ENCODE assay signal across 30 cellular contexts in the genomic region with DNA sequence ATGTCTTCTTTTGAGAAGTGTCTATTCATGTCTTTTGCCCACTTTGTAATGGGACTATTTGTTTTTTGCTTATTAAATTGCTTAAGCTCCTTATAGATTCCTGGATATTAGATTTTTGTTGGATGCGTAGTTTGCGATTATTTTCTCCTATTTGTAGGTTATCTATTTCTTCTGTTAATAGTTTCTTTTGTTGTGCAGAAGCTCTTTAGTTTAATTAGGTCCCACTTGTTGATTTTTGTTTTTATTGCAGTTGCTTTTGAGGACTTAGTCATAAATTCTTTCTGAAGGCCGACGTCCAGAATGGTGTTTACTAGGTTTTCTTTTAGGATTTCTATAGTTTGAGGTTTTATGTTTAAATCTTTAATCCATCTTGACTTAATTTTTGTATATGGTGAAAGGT.
"Had no signal": no experiment of that assay in that cellular context is flagged by ENCODE, and none has a peak within 500 bp of the region (broad histone marks: within the 10 kb centered on the region; RNA-seq: fewer than 3 reads in every experiment).

No MANE protein-coding gene starts in this region.

- H3K9me3 Mint-ChIP-seq: activated B cell treated with CpG ODN at 0.5 μM for 24 hours; activated CD8-positive, alpha-beta T cell treated with anti-CD3 and anti-CD28 coated beads for 36 hours; activated naive CD4-positive, alpha-beta T cell treated with anti-CD3 and anti-CD28 coated beads, Interleukin-2, amount 10 ng/mL, durations not matched to agents 7 days and 5 days; activated naive CD4-positive, alpha-beta T cell treated with anti-CD3 and anti-CD28 coated beads, Interleukin-2, amount 50 U/mL, for 72 hours; activated naive CD8-positive, alpha-beta T cell treated with anti-CD3 and anti-CD28 coated beads, Interleukin-2, amount 10 ng/mL, durations not matched to agents 7 days and 5 days; activated T-helper 1 cell treated with anti-CD3 and anti-CD28 coated beads, Interleukin-12 subunit alpha, Interleukin-12 subunit beta, Interleukin-2, Interleukin-4 antibody, amounts not matched to agents 30 ng/mL and 10 ng/mL and 1 ng/mL, durations not matched to agents 14 hours and 24 hours and 36 hours; T-cell; T-helper 1 cell treated with Interleukin-12 subunit alpha and Interleukin-12 subunit beta and Interleukin-4 antibody, amounts not matched to agents 30 μg/mL and 1 μg/mL, for 36 hours; T-helper 2 cell treated with Interferon-gamma antibody and Interleukin-4, amounts not matched to agents 5 μg/mL and 100 μg/mL, for 36 hours had no signal

- H3K36me3 Mint-ChIP-seq: activated naive CD4-positive, alpha-beta T cell treated with anti-CD3 and anti-CD28 coated beads, Interleukin-2, amount 10 ng/mL, durations not matched to agents 7 days and 5 days; activated naive CD4-positive, alpha-beta T cell treated with anti-CD3 and anti-CD28 coated beads, Interleukin-2, amount 50 U/mL, for 72 hours had no signal

- H3K27me3 Mint-ChIP-seq: activated B cell treated with CpG ODN at 0.5 μM for 24 hours; activated CD8-positive, alpha-beta T cell treated with anti-CD3 and anti-CD28 coated beads for 36 hours; activated naive CD4-positive, alpha-beta T cell treated with anti-CD3 and anti-CD28 coated beads, Interleukin-2, amount 10 ng/mL, durations not matched to agents 7 days and 5 days; activated naive CD8-positive, alpha-beta T cell treated with anti-CD3 and anti-CD28 coated beads, Interleukin-2, amount 10 ng/mL, durations not matched to agents 7 days and 5 days; brain; T-cell had no signal

- H3K4me1 ChIP-seq: ascending aorta, breast epithelium, colonic mucosa, esophagus squamous epithelium had no signal

- H3K4me3 ChIP-seq: ascending aorta, breast epithelium, cardiac muscle cell, colonic mucosa, esophagus squamous epithelium had no signal

- H3K27ac Mint-ChIP-seq: activated B cell treated with CpG ODN at 0.5 μM for 24 hours; activated CD8-positive, alpha-beta T cell treated with anti-CD3 and anti-CD28 coated beads for 36 hours; activated naive CD4-positive, alpha-beta T cell treated with anti-CD3 and anti-CD28 coated beads, Interleukin-2, amount 10 ng/mL, durations not matched to agents 7 days and 5 days; activated naive CD4-positive, alpha-beta T cell treated with anti-CD3 and anti-CD28 coated beads, Interleukin-2, amount 50 U/mL, for 72 hours; activated T-helper 1 cell treated with anti-CD3 and anti-CD28 coated beads, Interleukin-12 subunit alpha, Interleukin-12 subunit beta, Interleukin-2, Interleukin-4 antibody, amounts not matched to agents 30 ng/mL and 10 ng/mL and 1 ng/mL, durations not matched to agents 14 hours and 24 hours and 36 hours; brain; T-cell; T-helper 1 cell treated with Interleukin-12 subunit alpha and Interleukin-12 subunit beta and Interleukin-4 antibody, amounts not matched to agents 30 μg/mL and 1 μg/mL, for 36 hours; T-helper 2 cell treated with Interferon-gamma antibody and Interleukin-4, amounts not matched to agents 5 μg/mL and 100 μg/mL, for 36 hours had no signal

- H3K36me3 ChIP-seq: ascending aorta, breast epithelium, cardiac muscle cell, colonic mucosa, esophagus squamous epithelium, WERI-Rb-1 had no signal

- DNase-seq: activated B cell treated with CpG ODN at 0.5 μM for 24 hours; activated CD4-positive, alpha-beta T cell treated with anti-CD3 and anti-CD28 coated beads for 48 hours; activated CD4-positive, alpha-beta T cell treated with anti-CD3 and anti-CD28 coated beads, Interleukin-2, amount 50 U/mL, for 1 hour; activated CD4-positive, alpha-beta T cell treated with anti-CD3 and anti-CD28 coated beads, Interleukin-2, amount 50 U/mL, for 48 hours; activated CD8-positive, alpha-beta memory T cell treated with anti-CD3 and anti-CD28 coated beads for 24 hours; activated CD8-positive, alpha-beta T cell treated with anti-CD3 and anti-CD28 coated beads for 36 hours; activated gamma-delta T cell; activated naive CD4-positive, alpha-beta T cell; activated naive CD4-positive, alpha-beta T cell treated with anti-CD3 and anti-CD28 coated beads, Interleukin-2, amount 10 ng/mL, durations not matched to agents 7 days and 5 days; activated naive CD8-positive, alpha-beta T cell treated with anti-CD3 and anti-CD28 coated beads, Interleukin-2, amount 10 ng/mL, durations not matched to agents 7 days and 5 days; activated T-cell treated with anti-CD3 and anti-CD28 coated beads, Interleukin-2, amount 50 U/mL, for 1 hour; activated T-cell treated with anti-CD3 and anti-CD28 coated beads, Interleukin-2, amount 50 U/mL, for 48 hours; cerebellar nuclear complex; colonic mucosa; effector CD8-positive, alpha-beta T cell; esophagus squamous epithelium; foreskin fibroblast; head of caudate nucleus; T-cell; T1000; WERI-Rb-1 had no signal

- H3K4me3 Mint-ChIP-seq: activated B cell treated with CpG ODN at 0.5 μM for 24 hours; activated CD8-positive, alpha-beta T cell treated with anti-CD3 and anti-CD28 coated beads for 36 hours; activated naive CD4-positive, alpha-beta T cell treated with anti-CD3 and anti-CD28 coated beads, Interleukin-2, amount 10 ng/mL, durations not matched to agents 7 days and 5 days; activated naive CD8-positive, alpha-beta T cell treated with anti-CD3 and anti-CD28 coated beads, Interleukin-2, amount 10 ng/mL, durations not matched to agents 7 days and 5 days; activated T-helper 1 cell treated with anti-CD3 and anti-CD28 coated beads, Interleukin-12 subunit alpha, Interleukin-12 subunit beta, Interleukin-2, Interleukin-4 antibody, amounts not matched to agents 30 ng/mL and 10 ng/mL and 1 ng/mL, durations not matched to agents 14 hours and 24 hours and 36 hours; brain; T-cell; T-helper 1 cell treated with Interleukin-12 subunit alpha and Interleukin-12 subunit beta and Interleukin-4 antibody, amounts not matched to agents 30 μg/mL and 1 μg/mL, for 36 hours; T-helper 2 cell treated with Interferon-gamma antibody and Interleukin-4, amounts not matched to agents 5 μg/mL and 100 μg/mL, for 36 hours had no signal

- H3K27ac ChIP-seq: ascending aorta, breast epithelium, cardiac muscle cell, colonic mucosa, epithelial cell of prostate, esophagus squamous epithelium, WERI-Rb-1 had no signal

- H3K27me3 ChIP-seq: ascending aorta, breast epithelium, cardiac muscle cell, colonic mucosa, esophagus squamous epithelium had no signal

- H3K9me3 ChIP-seq: ascending aorta, breast epithelium, colonic mucosa, esophagus squamous epithelium had no signal
